In the genomic region with DNA sequence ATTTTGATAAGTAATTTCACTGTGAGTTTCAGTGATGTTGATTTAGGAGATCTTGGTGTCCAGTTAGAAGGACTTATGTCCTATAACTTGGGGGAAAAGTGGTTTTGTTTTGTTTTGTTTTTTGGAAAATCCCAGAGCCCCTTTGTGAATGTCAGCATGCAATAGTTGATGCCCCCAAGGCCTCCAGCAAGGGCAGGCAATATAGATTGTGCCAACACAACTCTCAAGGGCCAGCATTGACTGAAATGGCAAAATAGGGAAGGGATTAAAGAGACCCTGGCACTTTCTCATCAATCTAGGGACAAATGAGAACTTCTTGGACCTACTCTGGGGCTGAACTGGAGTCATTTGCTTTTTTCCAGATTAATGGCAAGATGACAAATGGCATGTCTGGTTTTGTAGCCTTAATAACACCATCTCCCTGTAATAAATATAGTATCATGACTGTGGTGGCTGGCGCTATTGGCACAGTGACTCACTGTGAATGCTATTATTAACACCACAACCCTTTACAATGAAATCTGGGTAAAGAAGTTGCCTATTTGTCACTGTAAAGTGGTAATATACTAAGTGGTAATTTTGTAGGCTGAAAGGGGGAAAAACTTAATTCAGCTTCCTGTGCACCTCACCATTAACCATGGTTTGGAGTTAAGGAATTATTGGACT, we compare ENCODE assay signal across 23 cellular contexts. TPM values are rescaled to one million over a fixed set of nuclear protein-coding genes. Genes with fewer than 3 reads are reported as not detected.
DNase-seq lines count a peak whose midpoint lies in the region; FAIRE-seq and TF ChIP-seq lines count a peak whose summit lies in the region.
"Had no signal": no experiment of that assay in that cellular context is flagged by ENCODE, and none has a peak within 500 bp of the region (broad histone marks: within the 10 kb centered on the region; RNA-seq: fewer than 3 reads in every experiment).

No MANE protein-coding gene starts in this region.

- peak; percentile 20 for DNase-seq in ELR (ENCODE audit: low read depth)
- DNase-seq in LHCN-M2 (ENCODE audit: low read depth): peak; percentile 56
- DNase-seq in brain microvascular endothelial cell: peak; percentile 4
- DNase-seq in SHP77 treated with DMSO at 0.1 percent for 48 hours (lab: John Stamatoyannopoulos, UW): no peak
- no peak for DNase-seq in H7
- no peak for DNase-seq in occipital lobe (lab: John Stamatoyannopoulos, UW)
- DNase-seq in stimulated activated CD4-positive, alpha-beta T cell treated with anti-CD3 and anti-CD28 coated beads, Interleukin-4, amount 100 ng/mL, for 1 hour: no peak
- DNase-seq: activated CD4-positive, alpha-beta T cell treated with anti-CD3 and anti-CD28 coated beads for 1 hour; activated CD8-positive, alpha-beta memory T cell treated with anti-CD3 and anti-CD28 coated beads, Interleukin-2, amount 50 U/mL, for 4 hours; activated naive CD4-positive, alpha-beta T cell treated with Interleukin-2 at 50 U/mL for 16 hours; BE2C; H9; hypothalamus; mucosa of descending colon; NCI-H2171 treated with DMSO at 0.1 percent for 48 hours; nucleus accumbens; T-helper 9 cell; thyroid gland had no signal

- no peak for TF ChIP-seq CTCF in brain microvascular endothelial cell (IDR thresholded peaks at IDR 0.05; ENCODE audit: low read depth, low read length, missing control alignments)

- H3K4me3 ChIP-seq in brain microvascular endothelial cell (ENCODE audit: low read depth, low read length): no peak overlapping the region
- no peak overlapping the region for H3K4me3 ChIP-seq in H7 (ENCODE audit: insufficient read depth, low read depth, low read length)
- H3K4me3 ChIP-seq: esophagus muscularis mucosa, mucosa of descending colon, SJSA1, thyroid gland had no signal

- in situ Hi-C loops in brain microvascular endothelial cell (cut with HindIII; ENCODE audit: low pct_ligation_motif_present, low sequenced_read_pairs): no loop called here

- no peaks in the 10 kb centered on the region for H3K27me3 ChIP-seq in brain microvascular endothelial cell (replicated peaks)
- H3K27me3 ChIP-seq in H7 (ENCODE audit: control insufficient read depth, insufficient read depth, low read length): no peaks in the 10 kb centered on the region
- H3K27me3 ChIP-seq: BE2C, esophagus muscularis mucosa, SJSA1, thyroid gland had no signal

- H3K36me3 ChIP-seq in brain microvascular endothelial cell (replicated peaks): no peaks in the 10 kb centered on the region
- no peaks in the 10 kb centered on the region for H3K36me3 ChIP-seq in H7 (replicated peaks; ENCODE audit: control insufficient read depth, insufficient read depth, low read length)
- H3K36me3 ChIP-seq: BE2C, esophagus muscularis mucosa, SJSA1, thyroid gland had no signal

- peak; percentile 36 for FAIRE-seq in islet of Langerhans (lab: Jason Lieb, UNC)
- FAIRE-seq: HepG2, small intestine had no signal

- H3K27ac ChIP-seq in brain microvascular endothelial cell: no peak overlapping the region
- H3K27ac ChIP-seq: esophagus muscularis mucosa, SJSA1, thyroid gland had no signal

RNA-seq across cellular contexts. Expression of gene ABRACL, which starts 51.8 kb away (rescaled TPM):
- total RNA-seq in LHCN-M2 (2014; rRNA removed) (34.8 and 51.5 TPM in 2 replicates), occipital lobe (57.1 TPM)
- 62.4 TPM for polyA plus RNA-seq in LHCN-M2 (2012)
- total RNA-seq in H7 (2014; rRNA removed; shearing (Covaris generic)): 108 and 111 TPM in 2 replicates

RNA-seq across cellular contexts. Expression of gene HECA, which starts 54.5 kb away (rescaled TPM):
- 7.4 and 8.6 TPM in 2 replicates for total RNA-seq in LHCN-M2 (2014; rRNA removed)
- polyA plus RNA-seq in LHCN-M2 (2012): 2.4 TPM
- total RNA-seq in H7 (2014; rRNA removed; shearing (Covaris generic)): 4.4 and 7.4 TPM in 2 replicates
- total RNA-seq in occipital lobe: 62.5 TPM

Comparison
In these comparisons a context has a peak if more than half of its experiments do, and no peak if none do; other contexts are left out.
1. DNase-seq: peak in ELR (single experiment), LHCN-M2 (single experiment) and brain microvascular endothelial cell (single experiment); none in SHP77 treated with DMSO at 0.1 percent for 48 hours (single experiment), H7 (single experiment), occipital lobe (single experiment) and stimulated activated CD4-positive, alpha-beta T cell treated with anti-CD3 and anti-CD28 coated beads, Interleukin-4, amount 100 ng/mL, for 1 hour (single experiment).